ENCODE assay signal across 8 cellular contexts in the genomic region with DNA sequence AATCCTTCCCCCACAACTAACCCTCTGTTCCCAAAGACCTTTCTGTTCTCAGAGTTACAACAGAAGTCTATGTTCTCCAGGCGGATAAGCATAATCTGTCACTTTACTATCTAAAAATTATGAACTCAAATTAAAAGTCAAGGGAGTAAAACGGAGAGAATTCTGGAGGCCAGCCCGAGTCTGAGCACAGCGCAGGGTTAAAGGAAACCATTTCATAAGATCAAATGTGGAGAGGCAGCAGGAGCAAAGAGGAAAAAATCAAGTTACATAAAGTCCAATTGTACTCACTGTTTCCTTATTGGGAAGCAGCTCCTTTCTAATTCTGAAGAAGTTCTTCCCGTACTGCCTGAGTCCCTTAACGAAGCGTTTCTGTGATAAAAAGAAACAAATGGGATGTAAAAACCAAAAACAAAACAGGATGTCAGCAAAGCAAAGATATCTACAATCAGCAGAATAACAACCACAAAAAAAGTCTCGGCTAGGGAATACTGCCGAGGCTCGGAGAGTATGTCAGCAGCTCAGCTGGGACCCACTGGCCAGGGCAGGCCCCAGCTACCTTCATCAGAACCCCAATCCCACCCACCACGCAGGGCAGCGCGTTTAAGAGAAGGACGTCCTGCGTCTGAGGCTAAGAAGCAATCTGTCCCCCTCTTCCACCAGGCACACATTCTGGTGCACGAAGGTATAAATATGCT.
DNase-seq lines count a peak whose midpoint lies in the region; TF ChIP-seq lines count a peak whose summit lies in the region.

No MANE protein-coding gene starts in this region.

- H3K9me3 Mint-ChIP-seq in activated naive CD4-positive, alpha-beta T cell treated with anti-CD3 and anti-CD28 coated beads for 36 hours = no peaks in the 10 kb centered on the region

- no peaks in the 10 kb centered on the region for H3K9me3 ChIP-seq in iPS-20b (ENCODE audit: insufficient read depth, low read depth, low read length)

- no peaks in the 10 kb centered on the region for H3K27me3 Mint-ChIP-seq in activated naive CD4-positive, alpha-beta T cell treated with anti-CD3 and anti-CD28 coated beads for 36 hours (ENCODE audit: low read depth)

- peak overlapping the region; percentile 27 for H3K27ac ChIP-seq in iPS-20b (ENCODE audit: low read length)

- CTCF ChIA-PET in activated naive CD4-positive, alpha-beta T cell treated with anti-CD3 and anti-CD28 coated beads for 36 hours (lab: Charles Lee) = interaction anchor here (1.5 to 4.5 kb wide), 3 partner anchors 13 to 28 kb away, joined by 3 to 39 read pairs (median 5); no protein-coding TSS in a partner anchor

- H3K27me3 ChIP-seq in iPS-20b (ENCODE audit: insufficient read depth, low read length) = no peaks in the 10 kb centered on the region

- H3K4me3 ChIP-seq in astrocyte of the spinal cord (ENCODE audit: low read depth, low read length) (peak overlapping the region; percentile 78), iPS-20b (ENCODE audit: low read length) (peak overlapping the region; percentile 88)

- H3K36me3 ChIP-seq in iPS-20b (ENCODE audit: insufficient read depth, low read depth, low read length) = peaks cover 28% of the 10 kb centered on the region

- in situ Hi-C loops in astrocyte of the spinal cord (cut with HindIII; ENCODE audit: low sequenced_read_pairs) = no loop called here

- peak overlapping the region; percentile 83; the same call in 1 of the 2 replicates for H3K9ac ChIP-seq in iPS-20b (ENCODE audit: low read depth, low read length)

- TF ChIP-seq CTCF in astrocyte of the spinal cord (IDR thresholded peaks at IDR 0.05; ENCODE audit: low read depth, low read length) = no peak

- peak; percentile 16 for DNase-seq in activated naive CD4-positive, alpha-beta T cell treated with Interleukin-2 at 50 U/mL for 16 hours
- DNase-seq in activated naive CD4-positive, alpha-beta T cell treated with anti-CD3 and anti-CD28 coated beads for 36 hours = no peak
- DNase-seq in astrocyte of the spinal cord (ENCODE audit: low read depth, low spot score) = peak; percentile 42
- peak; percentile 25 for DNase-seq in stromal cell of bone marrow (ENCODE audit: low read depth)
- DNase-seq in NCI-H2029 (lab: John Stamatoyannopoulos, UW) = no peak
- no peak for DNase-seq in 8988T
- no peak for DNase-seq in NCI-H82 treated with DMSO at 0.1 percent for 48 hours (lab: John Stamatoyannopoulos, UW; ENCODE audit: unreplicated experiment)

- no peak overlapping the region for H3K27ac Mint-ChIP-seq in activated naive CD4-positive, alpha-beta T cell treated with anti-CD3 and anti-CD28 coated beads for 36 hours

- intact Hi-C loops in activated naive CD4-positive, alpha-beta T cell treated with anti-CD3 and anti-CD28 coated beads for 36 hours (cut with micrococcal nuclease) = loop anchor here (1.0 to 5.0 kb wide), 2 partner anchors 455 to 548 kb away; a partner anchor contains a TSS

- peaks cover 7% of the 10 kb centered on the region for H3K36me3 Mint-ChIP-seq in activated naive CD4-positive, alpha-beta T cell treated with anti-CD3 and anti-CD28 coated beads for 36 hours (ENCODE audit: low read depth)

- peaks cover 63% of the 10 kb centered on the region for H3K4me1 ChIP-seq in iPS-20b (ENCODE audit: insufficient read depth, low read length)

- H3K4me3 Mint-ChIP-seq in activated naive CD4-positive, alpha-beta T cell treated with anti-CD3 and anti-CD28 coated beads for 36 hours = no peak overlapping the region

- peaks cover 30% of the 10 kb centered on the region for H3K4me1 Mint-ChIP-seq in activated naive CD4-positive, alpha-beta T cell treated with anti-CD3 and anti-CD28 coated beads for 36 hours (ENCODE audit: low read depth)

Comparison
In these comparisons a context has a peak if more than half of its experiments do, and no peak if none do; other contexts are left out.
1. DNase-seq: peak in activated naive CD4-positive, alpha-beta T cell treated with Interleukin-2 at 50 U/mL for 16 hours (single experiment), astrocyte of the spinal cord (single experiment) and stromal cell of bone marrow (single experiment); none in activated naive CD4-positive, alpha-beta T cell treated with anti-CD3 and anti-CD28 coated beads for 36 hours (single experiment), NCI-H2029 (single experiment), 8988T (single experiment) and NCI-H82 treated with DMSO at 0.1 percent for 48 hours (single experiment).